21 cellular contexts compared by ENCODE assay signal in the genomic region with DNA sequence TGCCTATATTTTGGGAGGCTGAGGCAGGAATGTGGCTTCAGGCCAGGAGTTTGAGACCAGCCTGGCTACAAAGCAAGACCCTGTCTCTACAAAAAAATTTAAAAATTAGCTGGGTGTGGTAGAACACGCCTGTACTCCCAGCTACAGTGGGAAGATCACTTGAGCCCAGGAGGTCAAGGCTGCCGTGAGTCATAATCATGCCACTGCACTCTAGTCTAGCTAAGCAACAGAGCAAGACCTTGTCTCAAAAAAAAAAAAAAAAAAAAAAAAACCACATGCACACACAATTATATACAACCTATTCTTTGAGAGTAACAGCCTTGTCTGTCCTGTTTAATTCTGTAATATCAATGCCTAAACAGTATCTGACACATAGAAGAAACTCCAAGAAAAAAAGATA. TPM values are rescaled to one million over a fixed set of nuclear protein-coding genes. Genes with fewer than 3 reads are reported as not detected.
DNase-seq lines count a peak whose midpoint lies in the region; ATAC-seq, FAIRE-seq and TF ChIP-seq lines count a peak whose summit lies in the region.
"Had no signal": no experiment of that assay in that cellular context is flagged by ENCODE, and none has a peak within 500 bp of the region (broad histone marks: within the 10 kb centered on the region; RNA-seq: fewer than 3 reads in every experiment).

No MANE protein-coding gene starts in this region.

- intact Hi-C loops in Calu3 (cut with micrococcal nuclease; ENCODE audit: unreplicated experiment): loop anchor here (5.0 kb wide), 1 partner anchor 85 kb away; no protein-coding TSS in a partner anchor
- intact Hi-C loops in left lung (cut with DNase I): loop anchor here in 1 of 2 donors (10.0 kb wide), 1 partner anchor 87 kb away; no protein-coding TSS in a partner anchor
- intact Hi-C loops in activated T-helper 1 cell treated with anti-CD3 and anti-CD28 coated beads, Interleukin-12 subunit alpha, Interleukin-12 subunit beta, Interleukin-2, Interleukin-4 antibody, amounts not matched to agents 30 ng/mL and 10 ng/mL and 1 ng/mL, durations not matched to agents 14 hours and 24 hours and 36 hours (cut with micrococcal nuclease): no loop called here

- H3K27ac ChIP-seq in left lung: no peak overlapping the region
- H3K27ac ChIP-seq: transverse colon had no signal

- no peaks in the 10 kb centered on the region for H3K27me3 Mint-ChIP-seq in Calu3 (ENCODE audit: unreplicated experiment)
- H3K27me3 Mint-ChIP-seq in activated T-helper 1 cell treated with anti-CD3 and anti-CD28 coated beads, Interleukin-12 subunit alpha, Interleukin-12 subunit beta, Interleukin-2, Interleukin-4 antibody, amounts not matched to agents 30 ng/mL and 10 ng/mL and 1 ng/mL, durations not matched to agents 14 hours and 24 hours and 36 hours (ENCODE audit: insufficient read depth): no peaks in the 10 kb centered on the region
- H3K27me3 Mint-ChIP-seq: activated CD4-positive, alpha-beta T cell treated with anti-CD3 and anti-CD28 coated beads, Interleukin-2, amount 10 ng/mL, durations not matched to agents 24 days and 14 days; naive B cell had no signal

- H3K27ac Mint-ChIP-seq in Calu3 (ENCODE audit: unreplicated experiment): no peak overlapping the region
- no peak overlapping the region for H3K27ac Mint-ChIP-seq in activated T-helper 1 cell treated with anti-CD3 and anti-CD28 coated beads, Interleukin-12 subunit alpha, Interleukin-12 subunit beta, Interleukin-2, Interleukin-4 antibody, amounts not matched to agents 30 ng/mL and 10 ng/mL and 1 ng/mL, durations not matched to agents 14 hours and 24 hours and 36 hours
- H3K27ac Mint-ChIP-seq: naive B cell; T-helper 1 cell treated with Interleukin-12 subunit alpha and Interleukin-12 subunit beta and Interleukin-4 antibody, amounts not matched to agents 30 μg/mL and 1 μg/mL, for 36 hours had no signal

- TF ChIP-seq CTCF in Calu3 (IDR thresholded peaks at IDR 0.05; ENCODE audit: unreplicated experiment) (no peak), NB4 (IDR thresholded peaks at IDR 0.05; ENCODE audit: low read depth, low read length) (no peak), choroid plexus epithelial cell (conservative IDR thresholded peaks at IDR 0.05; ENCODE audit: low read depth, low read length) (no peak), left lung (IDR thresholded peaks at IDR 0.05) (no peak)

- peak; percentile 16 for DNase-seq in Calu3
- peak; percentile 28 for DNase-seq in NB4 (ENCODE audit: low read depth)
- peak; percentile 91 for DNase-seq in choroid plexus epithelial cell (ENCODE audit: low read depth)
- peak in 1 of 2 donors; percentile 62 for DNase-seq in left lung
- no peak for DNase-seq in DMS153 (lab: John Stamatoyannopoulos, UW)
- DNase-seq in GM19239 (ENCODE audit: insufficient read length, low spot score): no peak
- DNase-seq in activated T-helper 1 cell treated with anti-CD3 and anti-CD28 coated beads, Interleukin-12 subunit alpha, Interleukin-12 subunit beta, Interleukin-2, Interleukin-4 antibody, amounts not matched to agents 30 ng/mL and 10 ng/mL and 1 ng/mL, durations not matched to agents 14 hours and 24 hours and 36 hours (ENCODE audit: low spot score): no peak
- DNase-seq: activated CD4-positive, alpha-beta T cell treated with anti-CD3 and anti-CD28 coated beads, Interleukin-2, amount 10 ng/mL, durations not matched to agents 24 days and 14 days; activated T-cell treated with anti-CD3 and anti-CD28 coated beads, Interleukin-2, amount 50 U/mL, for 4 hours; amniotic stem cell; glutamatergic neuron; left colon; naive B cell; NCI-H1436 treated with DMSO at 0.1 percent for 48 hours; NCI-H510A; stimulated activated CD4-positive, alpha-beta T cell treated with anti-CD3 and anti-CD28 coated beads, Interleukin-2, amount 100 ng/mL, for 24 hours; stimulated activated CD8-positive, alpha-beta memory T cell treated with anti-CD3 and anti-CD28 coated beads, Interleukin-4, amount 100 ng/mL, for 48 hours; transverse colon had no signal

- H3K27me3 ChIP-seq in left lung: no peaks in the 10 kb centered on the region
- H3K27me3 ChIP-seq: transverse colon had no signal

- peaks cover 25% of the 10 kb centered on the region for H3K36me3 Mint-ChIP-seq in Calu3 (ENCODE audit: insufficient read depth, unreplicated experiment)
- peaks cover 29% of the 10 kb centered on the region for H3K36me3 Mint-ChIP-seq in activated T-helper 1 cell treated with anti-CD3 and anti-CD28 coated beads, Interleukin-12 subunit alpha, Interleukin-12 subunit beta, Interleukin-2, Interleukin-4 antibody, amounts not matched to agents 30 ng/mL and 10 ng/mL and 1 ng/mL, durations not matched to agents 14 hours and 24 hours and 36 hours (ENCODE audit: low read depth)

- no peak overlapping the region for H3K4me3 Mint-ChIP-seq in Calu3 (ENCODE audit: low read depth, unreplicated experiment)
- no peak overlapping the region for H3K4me3 Mint-ChIP-seq in activated T-helper 1 cell treated with anti-CD3 and anti-CD28 coated beads, Interleukin-12 subunit alpha, Interleukin-12 subunit beta, Interleukin-2, Interleukin-4 antibody, amounts not matched to agents 30 ng/mL and 10 ng/mL and 1 ng/mL, durations not matched to agents 14 hours and 24 hours and 36 hours
- H3K4me3 Mint-ChIP-seq: activated CD4-positive, alpha-beta T cell treated with anti-CD3 and anti-CD28 coated beads, Interleukin-2, amount 10 ng/mL, durations not matched to agents 24 days and 14 days; activated T-cell treated with anti-CD3 and anti-CD28 coated beads, Interleukin-2, amount 50 U/mL, for 4 hours; naive B cell; T-helper 1 cell treated with Interleukin-12 subunit alpha and Interleukin-12 subunit beta and Interleukin-4 antibody, amounts not matched to agents 30 μg/mL and 1 μg/mL, for 36 hours had no signal

- no peaks in the 10 kb centered on the region for H3K9me3 Mint-ChIP-seq in Calu3 (ENCODE audit: low read depth, unreplicated experiment)
- H3K9me3 Mint-ChIP-seq in activated T-helper 1 cell treated with anti-CD3 and anti-CD28 coated beads, Interleukin-12 subunit alpha, Interleukin-12 subunit beta, Interleukin-2, Interleukin-4 antibody, amounts not matched to agents 30 ng/mL and 10 ng/mL and 1 ng/mL, durations not matched to agents 14 hours and 24 hours and 36 hours: no peaks in the 10 kb centered on the region
- H3K9me3 Mint-ChIP-seq: activated CD4-positive, alpha-beta T cell treated with anti-CD3 and anti-CD28 coated beads, Interleukin-2, amount 10 ng/mL, durations not matched to agents 24 days and 14 days; activated T-cell treated with anti-CD3 and anti-CD28 coated beads, Interleukin-2, amount 50 U/mL, for 4 hours; naive B cell; T-helper 1 cell treated with Interleukin-12 subunit alpha and Interleukin-12 subunit beta and Interleukin-4 antibody, amounts not matched to agents 30 μg/mL and 1 μg/mL, for 36 hours had no signal

- H3K4me1 Mint-ChIP-seq in Calu3 (ENCODE audit: low read depth, unreplicated experiment): no peaks in the 10 kb centered on the region
- peaks cover 5% of the 10 kb centered on the region for H3K4me1 Mint-ChIP-seq in activated T-helper 1 cell treated with anti-CD3 and anti-CD28 coated beads, Interleukin-12 subunit alpha, Interleukin-12 subunit beta, Interleukin-2, Interleukin-4 antibody, amounts not matched to agents 30 ng/mL and 10 ng/mL and 1 ng/mL, durations not matched to agents 14 hours and 24 hours and 36 hours (ENCODE audit: low read depth)

- peaks cover 0 to 6% of the 10 kb centered on the region in 2 donors for H3K4me1 ChIP-seq in left lung
- H3K4me1 ChIP-seq: transverse colon had no signal

- BruUV-seq in Calu3 (replicated peaks; lab: Mats Ljungman, UMichigan): no TSS peak

- no peak for FAIRE-seq in GM19239 (lab: Jason Lieb, UNC)

- ATAC-seq in left lung (peak; percentile 91), GM21528 (IDR thresholded peaks at IDR 0.05; ENCODE audit: low FRiP score, unreplicated experiment) (no peak)
- ATAC-seq: activated T-cell treated with anti-CD3 and anti-CD28 coated beads, Interleukin-2, amount 50 U/mL, for 4 hours; left colon had no signal

- no peak for TF ChIP-seq POLR2A in NB4 (IDR thresholded peaks at IDR 0.05; ENCODE audit: extremely low read depth, insufficient read length)

- H3K36me3 ChIP-seq in left lung: peaks cover 0 to 94% of the 10 kb centered on the region in 2 donors

- CTCF ChIA-PET in Calu3 (lab: Charles Lee): interaction anchor here (1.0 kb wide), 1 partner anchor 38 kb away, joined by 3 read pairs; the partner anchor contains the start of gene RRAGA

- H3K4me3 ChIP-seq in NB4 (ENCODE audit: low read depth, low read length) (no peak overlapping the region), choroid plexus epithelial cell (ENCODE audit: low read depth, low read length) (no peak overlapping the region), left lung (no peak overlapping the region)
- H3K4me3 ChIP-seq: transverse colon had no signal

- H3K9me3 ChIP-seq in left lung: no peaks in the 10 kb centered on the region
- H3K9me3 ChIP-seq: transverse colon had no signal

RNA-seq across cellular contexts. Expression of gene HAUS6, which starts 15.1 kb away (rescaled TPM):
- total RNA-seq in Calu3 (2022) (15.4 and 15.7 TPM in 2 replicates), left lung (10 to 100 TPM in 1 of 2 donors, 1 to 10 TPM in 1; 7.9 to 13.8 TPM)
- total RNA-seq in activated T-helper 1 cell treated with anti-CD3 and anti-CD28 coated beads, Interleukin-12 subunit alpha, Interleukin-12 subunit beta, Interleukin-2, Interleukin-4 antibody, amounts not matched to agents 30 ng/mL and 10 ng/mL and 1 ng/mL, durations not matched to agents 14 hours and 24 hours and 36 hours: 31.8 and 31.9 TPM in 2 replicates

RNA-seq across cellular contexts. Expression of gene RRAGA, which starts 38.4 kb away (rescaled TPM):
- total RNA-seq in Calu3 (2022) (39.7 and 40.6 TPM in 2 replicates), left lung (10 to 100 TPM; 79.0 to 81.6 TPM)
- total RNA-seq in activated T-helper 1 cell treated with anti-CD3 and anti-CD28 coated beads, Interleukin-12 subunit alpha, Interleukin-12 subunit beta, Interleukin-2, Interleukin-4 antibody, amounts not matched to agents 30 ng/mL and 10 ng/mL and 1 ng/mL, durations not matched to agents 14 hours and 24 hours and 36 hours: 56.8 and 56.9 TPM in 2 replicates

RNA-seq across cellular contexts. Expression of gene PLIN2, which starts 39.7 kb away (rescaled TPM):
- total RNA-seq in Calu3 (2022) (not detected in 2 replicates), left lung (100 to 1,000 TPM in 1 of 2 donors, 10 to 100 TPM in 1; 83.2 to 174 TPM)
- total RNA-seq in activated T-helper 1 cell treated with anti-CD3 and anti-CD28 coated beads, Interleukin-12 subunit alpha, Interleukin-12 subunit beta, Interleukin-2, Interleukin-4 antibody, amounts not matched to agents 30 ng/mL and 10 ng/mL and 1 ng/mL, durations not matched to agents 14 hours and 24 hours and 36 hours: 53.3 and 57.2 TPM in 2 replicates

RNA-seq across cellular contexts. Expression of gene SAXO1, which starts 54.6 kb away (rescaled TPM):
- 0.29 TPM in 1 of 2 replicates, not detected in the other for total RNA-seq in Calu3 (2022)
- not detected for total RNA-seq in left lung
- not detected in 2 replicates for total RNA-seq in activated T-helper 1 cell treated with anti-CD3 and anti-CD28 coated beads, Interleukin-12 subunit alpha, Interleukin-12 subunit beta, Interleukin-2, Interleukin-4 antibody, amounts not matched to agents 30 ng/mL and 10 ng/mL and 1 ng/mL, durations not matched to agents 14 hours and 24 hours and 36 hours
- total RNA-seq: activated CD4-positive, alpha-beta T cell treated with anti-CD3 and anti-CD28 coated beads, Interleukin-2, amount 10 ng/mL, durations not matched to agents 24 days and 14 days; activated T-cell treated with anti-CD3 and anti-CD28 coated beads, Interleukin-2, amount 50 U/mL, for 4 hours; left colon; pulmonary artery endothelial cell had no signal

Comparison
In these comparisons a context has a peak if more than half of its experiments do, and no peak if none do; other contexts are left out.
1. DNase-seq: peak in Calu3 (single experiment), NB4 (single experiment) and choroid plexus epithelial cell (single experiment); none in DMS153 (single experiment), GM19239 (single experiment) and activated T-helper 1 cell treated with anti-CD3 and anti-CD28 coated beads, Interleukin-12 subunit alpha, Interleukin-12 subunit beta, Interleukin-2, Interleukin-4 antibody, amounts not matched to agents 30 ng/mL and 10 ng/mL and 1 ng/mL, durations not matched to agents 14 hours and 24 hours and 36 hours (single experiment).
2. RNA of gene PLIN2, which starts 39.7 kb away (total RNA-seq): 83.2 to 174 TPM in left lung and 53.3 to 57.2 TPM in activated T-helper 1 cell treated with anti-CD3 and anti-CD28 coated beads, Interleukin-12 subunit alpha, Interleukin-12 subunit beta, Interleukin-2, Interleukin-4 antibody, amounts not matched to agents 30 ng/mL and 10 ng/mL and 1 ng/mL, durations not matched to agents 14 hours and 24 hours and 36 hours; not detected in Calu3; every median in the first group is over 10 times any median in the second.